In genomic region chr4:146269228-146269653, GRCh38 we compare ENCODE assay signal across 18 cellular contexts. TPM values are rescaled to one million over a fixed set of nuclear protein-coding genes. Genes with fewer than 3 reads are reported as not detected.
DNase-seq lines count a peak whose midpoint lies in the region; ATAC-seq, FAIRE-seq and TF ChIP-seq lines count a peak whose summit lies in the region.
"Had no signal": no experiment of that assay in that cellular context is flagged by ENCODE, and none has a peak within 500 bp of the region (broad histone marks: within the 10 kb centered on the region; RNA-seq: fewer than 3 reads in every experiment).

No MANE protein-coding gene starts in this region.

- H3K27me3 Mint-ChIP-seq in activated T-cell treated with anti-CD3 and anti-CD28 coated beads, Interleukin-2, amount 50 U/mL, for 72 hours (ENCODE audit: low read depth), result no peaks in the 10 kb centered on the region
- H3K27me3 Mint-ChIP-seq in GM23338 (ENCODE audit: insufficient read depth, low read depth, poor library complexity), result no peaks in the 10 kb centered on the region
- H3K27me3 Mint-ChIP-seq: stimulated activated naive B cell treated with anti-CD40 and anti-IgM and Interleukin-4, amounts not matched to agents 10 μg/mL and 1 μg/mL and 100 μg/mL, for 72 hours had no signal

- no peak for TF ChIP-seq POLR2A in GM12891 (IDR thresholded peaks at IDR 0.05; ENCODE audit: low read depth, low read length)

- H3F3A ChIP-seq in GM23338 (replicated peaks; ENCODE audit: low read depth), result no peaks in the 10 kb centered on the region

- H3K36me3 ChIP-seq in GM23338 (ENCODE audit: insufficient read depth), result no peaks in the 10 kb centered on the region
- H3K36me3 ChIP-seq: breast epithelium, SJSA1 had no signal

- H3K9me3 Mint-ChIP-seq in activated T-cell treated with anti-CD3 and anti-CD28 coated beads, Interleukin-2, amount 50 U/mL, for 72 hours, result no peaks in the 10 kb centered on the region
- no peaks in the 10 kb centered on the region for H3K9me3 Mint-ChIP-seq in GM23338
- H3K9me3 Mint-ChIP-seq: H9; stimulated activated naive B cell treated with anti-CD40 and anti-IgM and Interleukin-4, amounts not matched to agents 10 μg/mL and 1 μg/mL and 100 μg/mL, for 72 hours had no signal

- peaks cover 11% of the 10 kb centered on the region for H3K4me1 Mint-ChIP-seq in activated T-cell treated with anti-CD3 and anti-CD28 coated beads, Interleukin-2, amount 50 U/mL, for 72 hours (ENCODE audit: low read depth)
- peaks cover 10% of the 10 kb centered on the region for H3K4me1 Mint-ChIP-seq in GM23338

- H3K4me2 ChIP-seq in GM23338, result no peak overlapping the region

- no peaks in the 10 kb centered on the region for H3K27me3 ChIP-seq in GM23338 (ENCODE audit: insufficient read depth)
- H3K27me3 ChIP-seq: breast epithelium, SJSA1 had no signal

- no peak overlapping the region for H3K4me3 Mint-ChIP-seq in activated T-cell treated with anti-CD3 and anti-CD28 coated beads, Interleukin-2, amount 50 U/mL, for 72 hours
- H3K4me3 Mint-ChIP-seq in GM23338, result no peak overlapping the region
- H3K4me3 Mint-ChIP-seq: H9; stimulated activated naive B cell treated with anti-CD40 and anti-IgM and Interleukin-4, amounts not matched to agents 10 μg/mL and 1 μg/mL and 100 μg/mL, for 72 hours had no signal

- no peaks in the 10 kb centered on the region for H3K9me2 ChIP-seq in GM23338 (ENCODE audit: insufficient read depth)

- no peak overlapping the region for H3K27ac ChIP-seq in GM23338 (ENCODE audit: low read depth)
- H3K27ac ChIP-seq: breast epithelium, SJSA1 had no signal

- no peak for TF ChIP-seq CTCF in GM23338 (conservative IDR thresholded peaks at IDR 0.05; ENCODE audit: low read depth in 2 of 2)

- H3K4me1 ChIP-seq in GM23338 (ENCODE audit: insufficient read depth), result peaks cover 21% of the 10 kb centered on the region
- H3K4me1 ChIP-seq: breast epithelium, SJSA1 had no signal

- H3K27ac Mint-ChIP-seq in activated T-cell treated with anti-CD3 and anti-CD28 coated beads, Interleukin-2, amount 50 U/mL, for 72 hours, result no peak overlapping the region
- H3K27ac Mint-ChIP-seq in GM23338, result no peak overlapping the region
- H3K27ac Mint-ChIP-seq: H9; stimulated activated naive B cell treated with anti-CD40 and anti-IgM and Interleukin-4, amounts not matched to agents 10 μg/mL and 1 μg/mL and 100 μg/mL, for 72 hours had no signal

- DNase-seq in GM12891 (ENCODE audit: insufficient read length, low spot score) (no peak), amygdala (lab: John Stamatoyannopoulos, UW) (no peak), GM23338 (ENCODE audit: low spot score) (no peak), COLO668 (lab: John Stamatoyannopoulos, UW; ENCODE audit: unreplicated experiment) (no peak)
- no peak for DNase-seq in activated T-cell treated with anti-CD3 and anti-CD28 coated beads, Interleukin-2, amount 50 U/mL, for 72 hours
- DNase-seq: activated CD4-positive, CD25-positive, alpha-beta regulatory T cell treated with anti-CD3 and anti-CD28 coated beads, Interleukin-2, amount 50 U/mL, for 72 hours; H9; NCI-H524 treated with DMSO at 0.1 percent for 48 hours; stimulated activated naive B cell treated with anti-CD40 and anti-IgM and Interleukin-4, amounts not matched to agents 10 μg/mL and 1 μg/mL and 100 μg/mL, for 72 hours had no signal

- no peaks in the 10 kb centered on the region for H3K79me2 ChIP-seq in GM23338 (replicated peaks; ENCODE audit: insufficient read depth)

- no peak overlapping the region for H3K4me3 ChIP-seq in GM23338
- H3K4me3 ChIP-seq: breast epithelium, SJSA1 had no signal

- H3K36me3 Mint-ChIP-seq in activated T-cell treated with anti-CD3 and anti-CD28 coated beads, Interleukin-2, amount 50 U/mL, for 72 hours (ENCODE audit: insufficient read depth in 2 of 2), result no peaks in the 10 kb centered on the region
- no peaks in the 10 kb centered on the region for H3K36me3 Mint-ChIP-seq in GM23338 (ENCODE audit: low read depth)

- H4K20me1 ChIP-seq in GM23338 (replicated peaks; ENCODE audit: insufficient read depth), result no peaks in the 10 kb centered on the region

- FAIRE-seq in GM12891 (lab: Jason Lieb, UNC), result peak; percentile 89

- H2AFZ ChIP-seq in GM23338, result no peak overlapping the region

- peak; percentile 44 for ATAC-seq in GM19372 (IDR thresholded peaks at IDR 0.05; ENCODE audit: low read depth, unreplicated experiment)
- ATAC-seq in HG02642 (IDR thresholded peaks at IDR 0.05; ENCODE audit: poor library complexity, unreplicated experiment), result peak; percentile 52
- peak; percentile 45 for ATAC-seq in HG03342 (IDR thresholded peaks at IDR 0.05; ENCODE audit: unreplicated experiment)
- ATAC-seq in activated T-cell treated with anti-CD3 and anti-CD28 coated beads, Interleukin-2, amount 50 U/mL, for 72 hours (replicated peaks in 1 of 2), result no peak
- ATAC-seq in GM23338, result no peak
- ATAC-seq: stimulated activated naive B cell treated with anti-CD40 and anti-IgM and Interleukin-4, amounts not matched to agents 10 μg/mL and 1 μg/mL and 100 μg/mL, for 72 hours had no signal

TF ChIP-seq in GM12891, 5 proteins besides CTCF, POLR2A, EP300 and RAD21:
- TF ChIP-seq TAF1 (IDR thresholded peaks at IDR 0.05; ENCODE audit: low read depth, low read length), result no peak
- 0 out of 2 replicates have a peak, but pooled peaks have one; percentile 9 for TF ChIP-seq SPI1 (IDR thresholded peaks at IDR 0.05; ENCODE audit: low read depth, low read length)
- TF ChIP-seq PAX5 (IDR thresholded peaks at IDR 0.05; ENCODE audit: insufficient read depth, low read length, severe bottlenecking), result no peak

TF ChIP-seq in GM23338, 12 proteins besides CTCF, POLR2A, EP300 and RAD21:
- TF ChIP-seq ZNF462 (CRISPR knock-in tag; IDR thresholded peaks at IDR 0.05), result no peak
TF ChIP-seq in GM23338: peak in this region for 0.

RNA-seq across cellular contexts. Expression of gene REELD1, which starts 54.9 kb away (rescaled TPM):
- polyA plus RNA-seq in GM12891 (2012; ENCODE audit: low read depth, missing spikeins), result 0.28 TPM
- total RNA-seq in activated T-cell treated with anti-CD3 and anti-CD28 coated beads, Interleukin-2, amount 50 U/mL, for 72 hours, result under 1 TPM; 0.79 to 0.97 TPM
- total RNA-seq in GM23338 (2014; rRNA removed; shearing (Covaris generic)), result not detected in 2 replicates
- polyA plus RNA-seq in GM23338 (2016; fragmentation: Nextera tagmentation; extraction: Ambion mirVana), result 0.19 TPM in 1 of 2 replicates, not detected in the other
- total RNA-seq: Daoy, epithelial cell of proximal tubule, H9, osteocyte had no signal
- polyA plus RNA-seq: AG04450 had no signal

Comparison
In these comparisons a context has a peak if more than half of its experiments do, and no peak if none do; other contexts are left out.
1. ATAC-seq: peak in GM19372 (single experiment), HG02642 (single experiment) and HG03342 (single experiment); none in activated T-cell treated with anti-CD3 and anti-CD28 coated beads, Interleukin-2, amount 50 U/mL, for 72 hours (0 of 2) and GM23338 (single experiment).